In the genomic region with DNA sequence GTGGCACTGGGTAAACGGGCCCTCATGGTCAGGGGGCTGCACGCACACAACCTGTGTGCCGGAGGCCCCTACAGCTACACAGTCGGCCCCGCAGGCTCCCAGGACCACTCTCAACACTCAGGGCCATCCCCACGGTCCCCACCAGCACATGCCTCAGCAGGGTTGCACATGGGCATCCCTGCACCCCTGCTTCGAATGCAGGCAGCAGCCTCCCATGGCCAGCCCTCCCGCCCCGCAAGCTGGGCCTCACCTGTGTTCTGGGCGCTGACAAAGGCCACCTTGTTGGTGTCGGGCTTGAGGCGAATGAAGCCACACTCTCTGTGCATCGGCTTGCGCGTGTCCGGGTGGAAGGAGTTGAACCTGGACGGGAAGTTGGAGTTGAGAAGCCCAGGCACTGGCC, we compare ENCODE assay signal across 2 cellular contexts.
TF ChIP-seq lines count a peak whose summit lies in the region.

No MANE protein-coding gene starts in this region.

TF ChIP-seq in K562, 482 proteins besides CTCF, POLR2A, EP300 and RAD21:
- TF ChIP-seq POLR2G (IDR thresholded peaks at IDR 0.05; ENCODE audit: low read depth, low read length) (peak; percentile 32; the same call in 1 of the 2 replicates), NCOA1 (IDR thresholded peaks at IDR 0.05; ENCODE audit: low read depth) (no peak)

TF ChIP-seq in HepG2, 621 proteins besides CTCF, POLR2A, EP300 and RAD21:
- TF ChIP-seq PRMT3 (CRISPR knock-in tag; IDR thresholded peaks at IDR 0.05; ENCODE audit: borderline replicate concordance, low read depth), result no peak
- TF ChIP-seq, protein P1, sequence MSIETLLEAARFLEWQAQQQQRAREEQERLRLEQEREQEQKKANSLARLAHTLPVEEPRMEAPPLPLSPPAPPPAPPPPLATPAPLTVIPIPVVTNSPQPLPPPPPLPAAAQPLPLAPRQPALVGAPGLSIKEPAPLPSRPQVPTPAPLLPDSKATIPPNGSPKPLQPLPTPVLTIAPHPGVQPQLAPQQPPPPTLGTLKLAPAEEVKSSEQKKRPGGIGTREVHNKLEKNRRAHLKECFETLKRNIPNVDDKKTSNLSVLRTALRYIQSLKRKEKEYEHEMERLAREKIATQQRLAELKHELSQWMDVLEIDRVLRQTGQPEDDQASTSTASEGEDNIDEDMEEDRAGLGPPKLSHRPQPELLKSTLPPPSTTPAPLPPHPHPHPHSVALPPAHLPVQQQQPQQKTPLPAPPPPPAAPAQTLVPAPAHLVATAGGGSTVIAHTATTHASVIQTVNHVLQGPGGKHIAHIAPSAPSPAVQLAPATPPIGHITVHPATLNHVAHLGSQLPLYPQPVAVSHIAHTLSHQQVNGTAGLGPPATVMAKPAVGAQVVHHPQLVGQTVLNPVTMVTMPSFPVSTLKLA (IDR thresholded peaks at IDR 0.05), result peak; percentile 78
- TF ChIP-seq, protein P2, sequence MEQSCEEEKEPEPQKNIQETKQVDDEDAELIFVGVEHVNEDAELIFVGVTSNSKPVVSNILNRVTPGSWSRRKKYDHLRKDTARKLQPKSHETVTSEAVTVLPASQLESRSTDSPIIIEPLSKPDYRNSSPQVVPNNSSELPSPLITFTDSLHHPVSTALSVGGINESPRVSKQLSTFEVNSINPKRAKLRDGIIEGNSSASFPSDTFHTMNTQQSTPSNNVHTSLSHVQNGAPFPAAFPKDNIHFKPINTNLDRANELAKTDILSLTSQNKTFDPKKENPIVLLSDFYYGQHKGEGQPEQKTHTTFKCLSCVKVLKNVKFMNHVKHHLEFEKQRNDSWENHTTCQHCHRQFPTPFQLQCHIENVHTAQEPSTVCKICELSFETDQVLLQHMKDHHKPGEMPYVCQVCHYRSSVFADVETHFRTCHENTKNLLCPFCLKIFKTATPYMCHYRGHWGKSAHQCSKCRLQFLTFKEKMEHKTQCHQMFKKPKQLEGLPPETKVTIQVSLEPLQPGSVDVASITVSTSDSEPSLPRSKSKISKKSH (CRISPR knock-in tag; IDR thresholded peaks at IDR 0.05; ENCODE audit: borderline replicate concordance), result 0 out of 2 replicates have a peak, but pooled peaks have one; percentile 20
